1 cellular context compared by ENCODE assay signal in genomic region chr2:193517615-193518014, GRCh38.
TF ChIP-seq lines count a peak whose summit lies in the region.

No MANE protein-coding gene starts in this region.

TF ChIP-seq in HepG2, 621 proteins besides CTCF, POLR2A, EP300 and RAD21:
- TF ChIP-seq ZBTB49 (CRISPR knock-in tag; IDR thresholded peaks at IDR 0.05; ENCODE audit: borderline replicate concordance) (no peak), SUZ12 (IDR thresholded peaks at IDR 0.05; ENCODE audit: low read depth, low read length) (no peak), LCORL (IDR thresholded peaks at IDR 0.05) (no peak), LCORL (CRISPR knock-in tag; IDR thresholded peaks at IDR 0.05) (no peak), AGO1 (IDR thresholded peaks at IDR 0.05; ENCODE audit: low read depth, low read length, poor library complexity, severe bottlenecking) (no peak), MATR3 (CRISPR knock-in tag; IDR thresholded peaks at IDR 0.05) (no peak), RFXAP (CRISPR knock-in tag; IDR thresholded peaks at IDR 0.05; ENCODE audit: borderline replicate concordance) (no peak), EHMT2 (IDR thresholded peaks at IDR 0.05; ENCODE audit: borderline replicate concordance, low read depth, low read length) (no peak), ATF3 (CRISPR knock-in tag; IDR thresholded peaks at IDR 0.05) (no peak), TAF1 (CRISPR knock-in tag; IDR thresholded peaks at IDR 0.05) (no peak), ZNF570 (CRISPR knock-in tag; IDR thresholded peaks at IDR 0.05; ENCODE audit: borderline replicate concordance) (no peak), ZZZ3 (CRISPR knock-in tag; IDR thresholded peaks at IDR 0.05; ENCODE audit: borderline replicate concordance) (no peak), DNMT3B (CRISPR knock-in tag; conservative IDR thresholded peaks at IDR 0.05) (no peak), ZNF354B (CRISPR knock-in tag; IDR thresholded peaks at IDR 0.05) (no peak), LBX2 (CRISPR knock-in tag; IDR thresholded peaks at IDR 0.05; ENCODE audit: borderline replicate concordance) (no peak), KAT7 (CRISPR knock-in tag; IDR thresholded peaks at IDR 0.05; ENCODE audit: borderline replicate concordance) (no peak), ZNF501 (CRISPR knock-in tag; IDR thresholded peaks at IDR 0.05) (no peak), NFRKB (IDR thresholded peaks at IDR 0.05) (no peak), AKNA (CRISPR knock-in tag; IDR thresholded peaks at IDR 0.05; ENCODE audit: borderline replicate concordance) (no peak)
